In genomic region chr1:30538226-30538625, GRCh38 we compare ENCODE assay signal across 29 cellular contexts.
"Had no signal": no experiment of that assay in that cellular context is flagged by ENCODE, and none has a peak within 500 bp of the region (broad histone marks: within the 10 kb centered on the region; RNA-seq: fewer than 3 reads in every experiment).

No MANE protein-coding gene starts in this region.

- H3K4me1 Mint-ChIP-seq: activated CD4-positive, alpha-beta T cell treated with anti-CD3 and anti-CD28 coated beads for 36 hours; activated CD4-positive, alpha-beta T cell treated with anti-CD3 and anti-CD28 coated beads, Interleukin-2, amount 10 ng/mL, durations not matched to agents 7 days and 5 days; activated CD8-positive, alpha-beta memory T cell treated with anti-CD3 and anti-CD28 coated beads, Interleukin-2, amount 10 ng/mL, durations not matched to agents 7 days and 5 days; activated naive CD4-positive, alpha-beta T cell treated with anti-CD3 and anti-CD28 coated beads, Interleukin-2, amount 10 ng/mL, durations not matched to agents 7 days and 5 days; activated naive CD8-positive, alpha-beta T cell treated with anti-CD3 and anti-CD28 coated beads, Interleukin-2, amount 10 ng/mL, durations not matched to agents 7 days and 5 days had no signal

- DNase-seq: activated CD4-positive, alpha-beta T cell treated with anti-CD3 and anti-CD28 coated beads for 36 hours; activated CD4-positive, alpha-beta T cell treated with anti-CD3 and anti-CD28 coated beads, Interleukin-2, amount 10 ng/mL, durations not matched to agents 7 days and 5 days; activated CD4-positive, alpha-beta T cell treated with anti-CD3 and anti-CD28 coated beads, Interleukin-2, amount 50 U/mL, for 4 hours; activated CD4-positive, CD25-positive, alpha-beta regulatory T cell; activated CD4-positive, CD25-positive, alpha-beta regulatory T cell treated with anti-CD3 and anti-CD28 coated beads, Interleukin-2, amount 50 U/mL, for 72 hours; activated CD8-positive, alpha-beta memory T cell treated with anti-CD3 and anti-CD28 coated beads, Interleukin-2, amount 10 ng/mL, durations not matched to agents 7 days and 5 days; activated CD8-positive, alpha-beta memory T cell treated with anti-CD3 and anti-CD28 coated beads, Interleukin-2, amount 50 U/mL, for 48 hours; activated CD8-positive, alpha-beta T cell treated with anti-CD3 and anti-CD28 coated beads for 36 hours; activated gamma-delta T cell; activated naive CD4-positive, alpha-beta T cell; activated naive CD4-positive, alpha-beta T cell treated with anti-CD3 and anti-CD28 coated beads, Interleukin-2, amount 10 ng/mL, durations not matched to agents 7 days and 5 days; activated naive CD8-positive, alpha-beta T cell treated with anti-CD3 and anti-CD28 coated beads, Interleukin-2, amount 10 ng/mL, durations not matched to agents 7 days and 5 days; activated T-cell treated with anti-CD3 and anti-CD28 coated beads for 4 hours; activated T-cell treated with anti-CD3 and anti-CD28 coated beads, Interleukin-2, amount 50 U/mL, for 24 hours; activated T-cell treated with anti-CD3 and anti-CD28 coated beads, Interleukin-2, amount 50 U/mL, for 72 hours; central memory CD4-positive, alpha-beta T cell; cerebellar nuclear complex; colonic mucosa; dorsolateral prefrontal cortex; effector memory CD4-positive, alpha-beta T cell; endodermal cell; foreskin fibroblast; T-helper 2 cell had no signal

- H3K9me3 Mint-ChIP-seq: activated CD4-positive, alpha-beta T cell treated with anti-CD3 and anti-CD28 coated beads, Interleukin-2, amount 10 ng/mL, durations not matched to agents 7 days and 5 days; activated CD8-positive, alpha-beta T cell treated with anti-CD3 and anti-CD28 coated beads for 36 hours; activated naive CD4-positive, alpha-beta T cell treated with anti-CD3 and anti-CD28 coated beads, Interleukin-2, amount 10 ng/mL, durations not matched to agents 7 days and 5 days; activated naive CD4-positive, alpha-beta T cell treated with anti-CD3 and anti-CD28 coated beads, Interleukin-2, amount 50 U/mL, for 72 hours; activated naive CD8-positive, alpha-beta T cell treated with anti-CD3 and anti-CD28 coated beads, Interleukin-2, amount 10 ng/mL, durations not matched to agents 7 days and 5 days; activated T-cell treated with anti-CD3 and anti-CD28 coated beads, Interleukin-2, amount 50 U/mL, for 24 hours; dendritic cell treated with granulocyte-macrophage colony-stimulating factor and Interleukin-4, amounts not matched to agents 40 ng/mL and 50 ng/mL, for 4 days had no signal

- H3K4me1 ChIP-seq: ascending aorta, breast epithelium, colonic mucosa had no signal

- H3K4me3 ChIP-seq: ascending aorta, breast epithelium, cardiac muscle cell, colonic mucosa, dorsolateral prefrontal cortex had no signal

- H3K27ac ChIP-seq: ascending aorta, breast epithelium, cardiac muscle cell, colonic mucosa, dorsolateral prefrontal cortex had no signal

- H3K36me3 Mint-ChIP-seq: activated CD8-positive, alpha-beta memory T cell treated with anti-CD3 and anti-CD28 coated beads, Interleukin-2, amount 10 ng/mL, durations not matched to agents 7 days and 5 days; activated naive CD4-positive, alpha-beta T cell treated with anti-CD3 and anti-CD28 coated beads, Interleukin-2, amount 10 ng/mL, durations not matched to agents 7 days and 5 days; activated naive CD4-positive, alpha-beta T cell treated with anti-CD3 and anti-CD28 coated beads, Interleukin-2, amount 50 U/mL, for 72 hours; activated naive CD8-positive, alpha-beta T cell treated with anti-CD3 and anti-CD28 coated beads, Interleukin-2, amount 10 ng/mL, durations not matched to agents 7 days and 5 days; brain had no signal

- H3K36me3 ChIP-seq: ascending aorta, breast epithelium, cardiac muscle cell, colonic mucosa had no signal

- H3K27me3 ChIP-seq: ascending aorta, breast epithelium, cardiac muscle cell, colonic mucosa had no signal

- H3K4me3 Mint-ChIP-seq: activated CD4-positive, alpha-beta T cell treated with anti-CD3 and anti-CD28 coated beads for 36 hours; activated CD4-positive, alpha-beta T cell treated with anti-CD3 and anti-CD28 coated beads, Interleukin-2, amount 10 ng/mL, durations not matched to agents 7 days and 5 days; activated CD8-positive, alpha-beta memory T cell treated with anti-CD3 and anti-CD28 coated beads, Interleukin-2, amount 10 ng/mL, durations not matched to agents 7 days and 5 days; activated CD8-positive, alpha-beta T cell treated with anti-CD3 and anti-CD28 coated beads for 36 hours; activated naive CD4-positive, alpha-beta T cell treated with anti-CD3 and anti-CD28 coated beads, Interleukin-2, amount 10 ng/mL, durations not matched to agents 7 days and 5 days; activated naive CD8-positive, alpha-beta T cell treated with anti-CD3 and anti-CD28 coated beads, Interleukin-2, amount 10 ng/mL, durations not matched to agents 7 days and 5 days; activated T-cell treated with anti-CD3 and anti-CD28 coated beads, Interleukin-2, amount 50 U/mL, for 24 hours; activated T-cell treated with anti-CD3 and anti-CD28 coated beads, Interleukin-2, amount 50 U/mL, for 72 hours; brain; dendritic cell treated with granulocyte-macrophage colony-stimulating factor and Interleukin-4, amounts not matched to agents 40 ng/mL and 50 ng/mL, for 4 days; endodermal cell had no signal

- H3K27ac Mint-ChIP-seq: activated CD4-positive, alpha-beta T cell treated with anti-CD3 and anti-CD28 coated beads for 36 hours; activated CD4-positive, alpha-beta T cell treated with anti-CD3 and anti-CD28 coated beads, Interleukin-2, amount 10 ng/mL, durations not matched to agents 7 days and 5 days; activated CD8-positive, alpha-beta memory T cell treated with anti-CD3 and anti-CD28 coated beads, Interleukin-2, amount 10 ng/mL, durations not matched to agents 7 days and 5 days; activated CD8-positive, alpha-beta T cell treated with anti-CD3 and anti-CD28 coated beads for 36 hours; activated naive CD4-positive, alpha-beta T cell treated with anti-CD3 and anti-CD28 coated beads, Interleukin-2, amount 10 ng/mL, durations not matched to agents 7 days and 5 days; activated naive CD4-positive, alpha-beta T cell treated with anti-CD3 and anti-CD28 coated beads, Interleukin-2, amount 50 U/mL, for 72 hours; activated naive CD8-positive, alpha-beta T cell treated with anti-CD3 and anti-CD28 coated beads, Interleukin-2, amount 10 ng/mL, durations not matched to agents 7 days and 5 days; activated T-cell treated with anti-CD3 and anti-CD28 coated beads, Interleukin-2, amount 50 U/mL, for 24 hours; activated T-cell treated with anti-CD3 and anti-CD28 coated beads, Interleukin-2, amount 50 U/mL, for 72 hours; dendritic cell treated with granulocyte-macrophage colony-stimulating factor and Interleukin-4, amounts not matched to agents 40 ng/mL and 50 ng/mL, for 4 days; endodermal cell had no signal

- H3K9me3 ChIP-seq: ascending aorta, breast epithelium, colonic mucosa had no signal

- H3K27me3 Mint-ChIP-seq: activated CD4-positive, alpha-beta T cell treated with anti-CD3 and anti-CD28 coated beads for 36 hours; activated CD4-positive, alpha-beta T cell treated with anti-CD3 and anti-CD28 coated beads, Interleukin-2, amount 10 ng/mL, durations not matched to agents 7 days and 5 days; activated CD8-positive, alpha-beta memory T cell treated with anti-CD3 and anti-CD28 coated beads, Interleukin-2, amount 10 ng/mL, durations not matched to agents 7 days and 5 days; activated CD8-positive, alpha-beta T cell treated with anti-CD3 and anti-CD28 coated beads for 36 hours; activated naive CD8-positive, alpha-beta T cell treated with anti-CD3 and anti-CD28 coated beads, Interleukin-2, amount 10 ng/mL, durations not matched to agents 7 days and 5 days; dendritic cell treated with granulocyte-macrophage colony-stimulating factor and Interleukin-4, amounts not matched to agents 40 ng/mL and 50 ng/mL, for 4 days had no signal
